Comparison of ENCODE assay signal across 13 cellular contexts in genomic region chr1:93702828-93703183, GRCh38. TPM values are rescaled to one million over a fixed set of nuclear protein-coding genes. Genes with fewer than 3 reads are reported as not detected.
DNase-seq lines count a peak whose midpoint lies in the region; ATAC-seq and TF ChIP-seq lines count a peak whose summit lies in the region.
"Had no signal": no experiment of that assay in that cellular context is flagged by ENCODE, and none has a peak within 500 bp of the region (broad histone marks: within the 10 kb centered on the region; RNA-seq: fewer than 3 reads in every experiment).

No MANE protein-coding gene starts in this region.

- CTCF ChIA-PET in PC-9 (lab: Charles Lee) = interaction anchor here (0.5 to 1.2 kb wide), 8 partner anchors 21 to 141 kb away, joined by 3 to 11 read pairs (median 3); partner anchors contain the start of gene BCAR3
- CTCF ChIA-PET in activated CD4-positive, alpha-beta T cell treated with anti-CD3 and anti-CD28 coated beads, Interleukin-2, amount 10 ng/mL, durations not matched to agents 7 days and 5 days (lab: Charles Lee) = interaction anchor here (0.7 kb wide), 1 partner anchor 14 kb away, joined by 3 read pairs; no protein-coding TSS in a partner anchor

- H3K4me1 ChIP-seq in BLaER1 treated with 17β-estradiol and CSF1 and Interleukin-3, amounts not matched to agents 10 nM and 100 nM = peaks cover 59 to 97% (median 77%) of the 10 kb centered on the region in 10 experiments
- H3K4me1 ChIP-seq in PC-9 (replicated peaks; ENCODE audit: insufficient read depth) (peaks cover 75% of the 10 kb centered on the region), trophoblast cell (ENCODE audit: control insufficient read depth in 1 of 2, insufficient read depth in 2 of 2, low read length in 2 of 2) (peaks cover 27 to 31% of the 10 kb centered on the region in 2 experiments)

- H3K27ac Mint-ChIP-seq in activated CD4-positive, alpha-beta T cell treated with anti-CD3 and anti-CD28 coated beads, Interleukin-2, amount 10 ng/mL, durations not matched to agents 7 days and 5 days = no peak overlapping the region
- H3K27ac Mint-ChIP-seq: CD8-positive, alpha-beta memory T cell had no signal

- ATAC-seq in HG03108 (IDR thresholded peaks at IDR 0.05; ENCODE audit: unreplicated experiment) = no peak

- H3K4me2 ChIP-seq in BLaER1 treated with 17β-estradiol and CSF1 and Interleukin-3, amounts not matched to agents 10 nM and 100 nM = peak overlapping the region; percentile 63 to 90 (median 82)
- H3K4me2 ChIP-seq in PC-9 (peak overlapping the region; percentile 72), trophoblast cell (ENCODE audit: low read length) (no peak overlapping the region)
- H3K4me2 ChIP-seq: KMS-11 had no signal

- intact Hi-C loops in PC-9 (cut with micrococcal nuclease; ENCODE audit: unreplicated experiment) (loop anchor here (1.0 kb wide), 2 partner anchors 51 to 76 kb away; no protein-coding TSS in a partner anchor), posterior vena cava (cut with DNase I) (no loop called here)

- peak overlapping the region; percentile 6 for H2BK120ac ChIP-seq in trophoblast cell (ENCODE audit: insufficient read depth, low read length, poor library complexity)

- no peaks in the 10 kb centered on the region for H3K9me3 Mint-ChIP-seq in activated CD4-positive, alpha-beta T cell treated with anti-CD3 and anti-CD28 coated beads, Interleukin-2, amount 10 ng/mL, durations not matched to agents 7 days and 5 days
- H3K9me3 Mint-ChIP-seq: CD8-positive, alpha-beta memory T cell had no signal

- H3K36me3 Mint-ChIP-seq in activated CD4-positive, alpha-beta T cell treated with anti-CD3 and anti-CD28 coated beads, Interleukin-2, amount 10 ng/mL, durations not matched to agents 7 days and 5 days (ENCODE audit: low read depth) = no peaks in the 10 kb centered on the region
- H3K36me3 Mint-ChIP-seq: CD8-positive, alpha-beta memory T cell had no signal

- H2BK12ac ChIP-seq in trophoblast cell (ENCODE audit: low read length) = peak overlapping the region; percentile 91

- WGBS in trophoblast cell (ENCODE audit: extremely low coverage, insufficient coverage, insufficient read length) = no CpG with 5 or more reads among the region's 3 CpGs

- no peaks in the 10 kb centered on the region for H3K9me3 ChIP-seq in BLaER1 treated with 17β-estradiol and CSF1 and Interleukin-3, amounts not matched to agents 10 nM and 100 nM (replicated peaks in 1 of 11)
- H3K9me3 ChIP-seq in PC-9 (ENCODE audit: insufficient read depth, low read depth) (peaks cover 3% of the 10 kb centered on the region; the same call in 1 of the 2 replicates), trophoblast cell (ENCODE audit: insufficient read depth, low read depth, low read length) (no peaks in the 10 kb centered on the region)

- H3K27me3 ChIP-seq in BLaER1 treated with 17β-estradiol and CSF1 and Interleukin-3, amounts not matched to agents 10 nM and 100 nM = no peaks in the 10 kb centered on the region
- no peaks in the 10 kb centered on the region for H3K27me3 ChIP-seq in PC-9 (ENCODE audit: insufficient read depth, low read depth)
- H3K27me3 ChIP-seq in trophoblast cell (ENCODE audit: insufficient read depth, low read length) = no peaks in the 10 kb centered on the region

- H3K4ac ChIP-seq in trophoblast cell (ENCODE audit: low read depth, low read length) = no peak overlapping the region

- H2BK5ac ChIP-seq in trophoblast cell (ENCODE audit: low read depth, low read length, poor library complexity) = peak overlapping the region; percentile 41

- H3K18ac ChIP-seq in trophoblast cell (ENCODE audit: low read length) = peak overlapping the region; percentile 60

- H3K9ac ChIP-seq in BLaER1 treated with 17β-estradiol and CSF1 and Interleukin-3, amounts not matched to agents 10 nM and 100 nM = peak overlapping the region in 9 of 11 experiments; percentile 16 to 68 (median 55); a peak in 15 of 22 replicates
- no peak overlapping the region for H3K9ac ChIP-seq in trophoblast cell (ENCODE audit: low read length)
- H3K9ac ChIP-seq: KMS-11 had no signal

- peak overlapping the region in 9 of 11 experiments; percentile 47 to 98 (median 64); a peak in 17 of 22 replicates for H3K27ac ChIP-seq in BLaER1 treated with 17β-estradiol and CSF1 and Interleukin-3, amounts not matched to agents 10 nM and 100 nM
- H3K27ac ChIP-seq in PC-9 (peak overlapping the region; percentile 97), trophoblast cell (ENCODE audit: low read depth, low read length) (peak overlapping the region; percentile 36)
- H3K27ac ChIP-seq: KMS-11 had no signal

- H3K79me1 ChIP-seq in trophoblast cell (ENCODE audit: low read length) = peaks cover 30% of the 10 kb centered on the region

- DNase-seq in PC-9 (no peak), foreskin fibroblast (no peak), trophoblast cell (peak in 1 of 2 donors; percentile 24), NCI-H2171 (lab: John Stamatoyannopoulos, UW) (no peak), posterior vena cava (ENCODE audit: low spot score) (no peak)
- no peak for DNase-seq in activated CD4-positive, alpha-beta T cell treated with anti-CD3 and anti-CD28 coated beads, Interleukin-2, amount 10 ng/mL, durations not matched to agents 7 days and 5 days
- DNase-seq: activated CD4-positive, CD25-positive, alpha-beta regulatory T cell; CD8-positive, alpha-beta memory T cell; erythroblast; GOT3 had no signal

- peaks cover 3% of the 10 kb centered on the region for H3K4me1 Mint-ChIP-seq in activated CD4-positive, alpha-beta T cell treated with anti-CD3 and anti-CD28 coated beads, Interleukin-2, amount 10 ng/mL, durations not matched to agents 7 days and 5 days

- H3K9me2 ChIP-seq in PC-9 (ENCODE audit: insufficient read depth) = no peaks in the 10 kb centered on the region

- H3K4me3 ChIP-seq in BLaER1 treated with 17β-estradiol and CSF1 and Interleukin-3, amounts not matched to agents 10 nM and 100 nM = no peak overlapping the region
- peak overlapping the region; percentile 21; the same call in 1 of the 2 replicates for H3K4me3 ChIP-seq in PC-9
- H3K4me3 ChIP-seq in foreskin fibroblast (ENCODE audit: low read depth in 1 of 2, low read length in 2 of 2) = no peak overlapping the region
- H3K4me3 ChIP-seq in trophoblast cell (ENCODE audit: low read depth, low read length) = no peak overlapping the region

- H2AFZ ChIP-seq in PC-9 = no peak overlapping the region
- H2AFZ ChIP-seq in trophoblast cell (ENCODE audit: insufficient read depth, low read length, poor library complexity) = no peak overlapping the region

- H3K27me3 Mint-ChIP-seq in activated CD4-positive, alpha-beta T cell treated with anti-CD3 and anti-CD28 coated beads, Interleukin-2, amount 10 ng/mL, durations not matched to agents 7 days and 5 days = no peaks in the 10 kb centered on the region
- H3K27me3 Mint-ChIP-seq: CD8-positive, alpha-beta memory T cell had no signal

- H3F3A ChIP-seq in PC-9 (ENCODE audit: insufficient read depth, low read depth) = peaks cover 61% of the 10 kb centered on the region

- H3K23ac ChIP-seq in trophoblast cell (ENCODE audit: low read length) = no peak overlapping the region

- POLR2A ChIA-PET in PC-9 (lab: Charles Lee; ENCODE audit: unreplicated experiment) = interaction anchor here (0.5 to 2.0 kb wide), 16 partner anchors 10 to 365 kb away, joined by 3 to 27 read pairs (median 6); partner anchors contain the start of gene BCAR3
- POLR2A ChIA-PET in activated CD4-positive, alpha-beta T cell treated with anti-CD3 and anti-CD28 coated beads, Interleukin-2, amount 10 ng/mL, durations not matched to agents 7 days and 5 days (lab: Charles Lee) = no interaction called here

- TF ChIP-seq CTCF in PC-9 (conservative IDR thresholded peaks at IDR 0.05) (no peak; the same call in 1 of the 2 replicates), foreskin fibroblast (IDR thresholded peaks at IDR 0.05; ENCODE audit: low read depth, low read length) (peak; percentile 9)

- peak overlapping the region; percentile 66 for H2AK5ac ChIP-seq in trophoblast cell (ENCODE audit: low read length)

- no peaks in the 10 kb centered on the region for H3K36me3 ChIP-seq in BLaER1 treated with 17β-estradiol and CSF1 and Interleukin-3, amounts not matched to agents 10 nM and 100 nM
- H3K36me3 ChIP-seq in PC-9 (ENCODE audit: low read depth) = peaks cover 7% of the 10 kb centered on the region
- H3K36me3 ChIP-seq in trophoblast cell (ENCODE audit: control insufficient read depth in 1 of 2, insufficient read depth in 2 of 2, low read length in 2 of 2) = no peaks in the 10 kb centered on the region

- no peak overlapping the region for H4K12ac ChIP-seq in trophoblast cell (ENCODE audit: low read depth, low read length)

- TSS peak; percentile 88 for BruUV-seq in PC-9 (replicated peaks; lab: Mats Ljungman, UMichigan)

- no peak overlapping the region for H3K4me3 Mint-ChIP-seq in activated CD4-positive, alpha-beta T cell treated with anti-CD3 and anti-CD28 coated beads, Interleukin-2, amount 10 ng/mL, durations not matched to agents 7 days and 5 days
- H3K4me3 Mint-ChIP-seq: CD8-positive, alpha-beta memory T cell had no signal

- H3K79me2 ChIP-seq in PC-9 (ENCODE audit: low read depth) (peaks cover 39% of the 10 kb centered on the region), trophoblast cell (ENCODE audit: control insufficient read depth, insufficient read depth, low read length, poor library complexity) (peaks cover 8% of the 10 kb centered on the region)

- no peak overlapping the region for H3K14ac ChIP-seq in trophoblast cell (ENCODE audit: low read length)

- peak overlapping the region; percentile 96 for H4K91ac ChIP-seq in trophoblast cell (ENCODE audit: low read depth, low read length)

- no peaks in the 10 kb centered on the region for H4K20me1 ChIP-seq in BLaER1 treated with 17β-estradiol and CSF1 and Interleukin-3, amounts not matched to agents 10 nM and 100 nM
- H4K20me1 ChIP-seq in PC-9 (ENCODE audit: insufficient read depth) = no peaks in the 10 kb centered on the region

- peak overlapping the region; percentile 36 for H4K8ac ChIP-seq in trophoblast cell (ENCODE audit: low read depth, low read length)

RNA-seq across cellular contexts. Expression of gene BCAR3, which starts 21.2 kb away (rescaled TPM):
- 62.5 and 70.0 TPM in 2 replicates for total RNA-seq in PC-9 (2021)
- polyA plus RNA-seq in trophoblast cell (2013) = 28.1 and 29.7 TPM in 2 replicates
- total RNA-seq in posterior vena cava = 10 to 100 TPM; 10.4 to 17.5 TPM
- under 1 TPM; 0.42 to 0.67 TPM for total RNA-seq in activated CD4-positive, alpha-beta T cell treated with anti-CD3 and anti-CD28 coated beads, Interleukin-2, amount 10 ng/mL, durations not matched to agents 7 days and 5 days

Comparison
In these comparisons a context has a peak if more than half of its experiments do, and no peak if none do; other contexts are left out.
1. H3K27ac ChIP-seq: peak in every context shown above with its lines; median percentile 97 in PC-9; 64 in BLaER1 treated with 17β-estradiol and CSF1 and Interleukin-3, amounts not matched to agents 10 nM and 100 nM; 36 in trophoblast cell.
2. RNA of gene BCAR3, which starts 21.2 kb away (total RNA-seq): 62.5 to 70.0 TPM in PC-9 and 10.4 to 17.5 TPM in posterior vena cava; 0.42 to 0.67 TPM in activated CD4-positive, alpha-beta T cell treated with anti-CD3 and anti-CD28 coated beads, Interleukin-2, amount 10 ng/mL, durations not matched to agents 7 days and 5 days; every median in the first group is over 4 times any median in the second.